ENCODE assay signal across 11 cellular contexts in the genomic region with DNA sequence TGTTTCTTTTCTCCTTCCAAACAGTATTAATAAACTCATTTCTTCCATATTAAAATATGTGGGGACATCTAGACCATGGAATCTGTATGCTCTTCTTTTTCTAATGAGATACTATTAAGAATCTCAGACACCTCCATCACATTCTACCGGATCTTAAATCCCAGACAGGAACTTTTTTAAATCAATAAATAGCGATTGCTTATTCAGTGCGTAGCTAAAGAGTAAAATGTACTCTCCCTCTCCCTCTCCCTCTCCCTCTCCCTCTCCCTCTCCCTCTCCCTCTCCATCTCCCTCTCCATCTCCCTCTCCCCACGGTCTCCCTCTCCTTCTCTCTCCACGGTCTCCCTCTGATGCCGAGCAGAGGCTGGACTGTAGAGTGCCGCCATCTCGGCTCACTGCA.
"Had no signal": no experiment of that assay in that cellular context is flagged by ENCODE, and none has a peak within 500 bp of the region (broad histone marks: within the 10 kb centered on the region; RNA-seq: fewer than 3 reads in every experiment).

No MANE protein-coding gene starts in this region.

- H3K9me3 ChIP-seq: HAP-1 had no signal

- H3K4me3 Mint-ChIP-seq: GM23338, H9, HFFc6 had no signal

- H3K36me3 ChIP-seq: HAP-1 had no signal

- H3K27ac ChIP-seq: GM23248 had no signal

- DNase-seq: GM23248, GOT3, H7, H9, HCEC 1CT, HFFc6 had no signal

- H3K27ac Mint-ChIP-seq: GM23338, H9, HFFc6 had no signal

- FAIRE-seq: H1, H54 had no signal

- H3K4me1 ChIP-seq: HAP-1 had no signal

- ATAC-seq: GM23338, HCT116 had no signal

- H2AFZ ChIP-seq: GM23248, GM23338 had no signal

- H3K4me2 ChIP-seq: GM23338 had no signal

- H3K4me3 ChIP-seq: GM23248, GM23338, HAP-1 had no signal

- H3K9ac ChIP-seq: GM23248 had no signal
